Comparison of ENCODE assay signal across 13 cellular contexts in the genomic region with DNA sequence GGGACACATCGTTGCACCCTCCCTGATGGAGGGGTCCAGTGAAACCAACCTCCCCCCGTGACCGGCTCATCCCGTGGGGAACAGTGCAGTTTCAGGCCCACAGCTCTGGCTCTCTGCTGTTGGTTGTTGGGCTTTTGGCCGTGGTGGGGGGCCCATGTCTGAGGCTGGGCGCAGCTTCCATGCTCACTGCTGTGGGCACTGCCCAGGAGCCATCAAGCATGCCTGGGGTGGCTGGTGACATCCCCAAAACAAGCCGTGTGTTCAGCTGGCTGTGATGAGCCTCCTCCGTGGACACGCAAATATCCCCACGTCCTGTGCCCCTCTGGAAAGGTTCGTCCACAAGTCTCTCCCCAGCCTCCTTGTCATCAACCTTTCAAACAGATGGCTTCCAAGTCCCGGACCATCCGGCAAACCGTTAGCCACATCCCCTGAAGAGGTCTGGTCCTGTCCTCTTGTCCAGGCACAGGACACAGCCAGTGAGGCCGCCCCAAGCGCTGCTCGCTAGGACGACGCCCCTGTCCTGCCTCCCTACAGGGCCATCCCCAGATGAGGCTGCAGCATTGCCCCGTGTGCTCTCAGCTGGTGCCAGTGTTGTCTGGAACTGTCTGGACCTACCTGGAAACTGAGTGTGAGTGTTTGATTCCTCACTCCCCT. TPM values are rescaled to one million over a fixed set of nuclear protein-coding genes. Genes with fewer than 3 reads are reported as not detected.
A peak's percentile ranks its signal among the peaks of the same experiment; 100 is the strongest.
DNase-seq lines count a peak whose midpoint lies in the region; ATAC-seq lines count a peak whose summit lies in the region.
"Had no signal": no experiment of that assay in that cellular context is flagged by ENCODE, and none has a peak within 500 bp of the region (broad histone marks: within the 10 kb centered on the region; RNA-seq: fewer than 3 reads in every experiment).

No MANE protein-coding gene starts in this region.

- H2BK15ac ChIP-seq in neuronal stem cell (ENCODE audit: low read length): peak overlapping the region; percentile 43

- H3K36me3 ChIP-seq in neuronal stem cell (replicated peaks in 1 of 2; ENCODE audit: control insufficient read depth in 2 of 2, insufficient read depth in 2 of 2, low read length in 2 of 2): no peaks in the 10 kb centered on the region

- H3K18ac ChIP-seq in neuronal stem cell (ENCODE audit: low read length): peak overlapping the region; percentile 64

- no peak overlapping the region for H2AFZ ChIP-seq in neuronal stem cell (ENCODE audit: low read length)
- H2AFZ ChIP-seq: GM23248 had no signal

- H3K14ac ChIP-seq in neuronal stem cell (ENCODE audit: low read length): peak overlapping the region; percentile 84

- H3K4me3 ChIP-seq in neuronal stem cell (ENCODE audit: low read length in 2 of 2): peak overlapping the region in 1 of 2 donors; percentile 0
- H3K4me3 ChIP-seq: GM23248 had no signal

- no peak overlapping the region for H3K4ac ChIP-seq in neuronal stem cell (ENCODE audit: low read length)

- H2BK5ac ChIP-seq in neuronal stem cell (ENCODE audit: low read length): peak overlapping the region; percentile 22

- peak overlapping the region; percentile 10 for H2BK12ac ChIP-seq in neuronal stem cell (ENCODE audit: low read length)

- H3K4me2 ChIP-seq in neuronal stem cell (ENCODE audit: insufficient read depth, low read length, poor library complexity, severe bottlenecking): no peak overlapping the region

- no peak overlapping the region for H4K8ac ChIP-seq in neuronal stem cell (ENCODE audit: low read depth, low read length)

- H3K27me3 ChIP-seq in neuronal stem cell (ENCODE audit: control insufficient read depth in 3 of 3, insufficient read depth in 3 of 3, low read depth in 1 of 3, low read length in 3 of 3): peaks cover 0 to 6% (median 2%) of the 10 kb centered on the region in 3 experiments

- H3K23ac ChIP-seq in neuronal stem cell (ENCODE audit: low read depth, low read length, poor library complexity): peak overlapping the region; percentile 80

- WGBS in neuronal stem cell (ENCODE audit: extremely low coverage in 2 of 2, insufficient read length in 2 of 2, insufficient replicate concordance in 1 of 2), 2 donors: no CpG with 5 or more reads among the region's 20 CpGs

- DNase-seq in Right ventricle myocardium inferior (ENCODE audit: missing footprints): peak; percentile 45
- no peak for DNase-seq in left cardiac atrium
- peak; percentile 8 for DNase-seq in D341Med (ENCODE audit: low spot score)
- DNase-seq in neuronal stem cell (ENCODE audit: low spot score): no peak
- DNase-seq in SHP77 treated with DMSO at 0.1 percent for 48 hours (lab: John Stamatoyannopoulos, UW): no peak
- DNase-seq: C1 segment of cervical spinal cord; CD4-positive, CD25-positive, alpha-beta regulatory T cell; DMS53; DMS79 treated with DMSO at 0.1 percent for 48 hours; GF-D8; GM23248; HCEC 1CT had no signal

- ATAC-seq in Right ventricle myocardium inferior (no peak), left cardiac atrium (no peak), GM19455 (IDR thresholded peaks at IDR 0.05; ENCODE audit: unreplicated experiment) (no peak)

- H3K79me1 ChIP-seq in neuronal stem cell (ENCODE audit: low read depth, low read length): peaks cover 5% of the 10 kb centered on the region

- no peak overlapping the region for H2BK120ac ChIP-seq in neuronal stem cell (ENCODE audit: low read depth, low read length)

- no peaks in the 10 kb centered on the region for H3K4me1 ChIP-seq in neuronal stem cell (ENCODE audit: control insufficient read depth in 2 of 2, insufficient read depth in 1 of 2, low read depth in 1 of 2, low read length in 2 of 2)

- H4K91ac ChIP-seq in neuronal stem cell (ENCODE audit: low read depth, low read length, poor library complexity): no peak overlapping the region

- H3K27ac ChIP-seq in neuronal stem cell (replicated peaks; ENCODE audit: low read length): no peak overlapping the region
- H3K27ac ChIP-seq: GM23248 had no signal

- H3K9me3 ChIP-seq in neuronal stem cell (replicated peaks in 1 of 2; ENCODE audit: control insufficient read depth in 2 of 2, insufficient read depth in 1 of 2, low read depth in 1 of 2, low read length in 2 of 2): peaks cover 0 to 37% of the 10 kb centered on the region in 2 donors

- intact Hi-C loops in Right ventricle myocardium inferior (cut with DNase I) (no loop called here), left cardiac atrium (cut with DNase I) (no loop called here)

- peak overlapping the region; percentile 43 for H2AK5ac ChIP-seq in neuronal stem cell (ENCODE audit: low read depth, low read length)

- no peak overlapping the region for H3K9ac ChIP-seq in neuronal stem cell (ENCODE audit: low read depth, low read length, poor library complexity)
- H3K9ac ChIP-seq: GM23248 had no signal

RNA-seq across cellular contexts. Expression of a gene that starts 29.4 kb away (rescaled TPM):
- 1.4 TPM for total RNA-seq in Right ventricle myocardium inferior
- 1 to 10 TPM; 1.3 to 1.6 TPM for total RNA-seq in left cardiac atrium
- 24.4 TPM for polyA plus RNA-seq in neuronal stem cell (2013, experiment 1 of 2)
- 23.0 TPM for polyA plus RNA-seq in neuronal stem cell (2013, experiment 2 of 2)
- polyA plus RNA-seq: GM23248 had no signal

RNA-seq across cellular contexts. Expression of a gene that starts 50.9 kb away (rescaled TPM):
- total RNA-seq in Right ventricle myocardium inferior (46.8 TPM), left cardiac atrium (10 to 100 TPM; 43.4 to 50.8 TPM)
- polyA plus RNA-seq in neuronal stem cell (2013, experiment 1 of 2): 16.5 TPM
- 15.3 TPM for polyA plus RNA-seq in neuronal stem cell (2013, experiment 2 of 2)

Comparison
In these comparisons a context has a peak if more than half of its experiments do, and no peak if none do; other contexts are left out.
1. DNase-seq: peak in Right ventricle myocardium inferior (single experiment) and D341Med (single experiment); none in left cardiac atrium (single experiment), neuronal stem cell (single experiment) and SHP77 treated with DMSO at 0.1 percent for 48 hours (single experiment).